ENCODE assay signal across 25 cellular contexts in genomic region chr12:105985383-105985782, GRCh38.
"Had no signal": no experiment of that assay in that cellular context is flagged by ENCODE, and none has a peak within 500 bp of the region (broad histone marks: within the 10 kb centered on the region; RNA-seq: fewer than 3 reads in every experiment).

No MANE protein-coding gene starts in this region.

- H3K9me3 ChIP-seq: neutrophil, pancreas, prostate gland, right lobe of liver, sigmoid colon, stomach, thoracic aorta, thyroid gland, tibial nerve, upper lobe of left lung, vagina had no signal

- DNase-seq: nephron progenitor cell; nucleus accumbens; pancreas; right cardiac atrium; right lobe of liver; sigmoid colon; small intestine; stimulated activated CD4-positive, alpha-beta T cell treated with anti-CD3 and anti-CD28 coated beads, Interleukin-15, amount 100 ng/mL, for 24 hours; stimulated activated CD4-positive, alpha-beta T cell treated with anti-CD3 and anti-CD28 coated beads, Interleukin-2, amount 100 ng/mL, for 24 hours; stimulated activated CD4-positive, alpha-beta T cell treated with anti-CD3 and anti-CD28 coated beads, Interleukin-2, amount 100 ng/mL, for 48 hours; stimulated activated CD4-positive, alpha-beta T cell treated with anti-CD3 and anti-CD28 coated beads, Interleukin-4, amount 100 ng/mL, for 24 hours; stimulated activated naive B cell treated with anti-CD40 and anti-IgM and Interleukin-4, amounts not matched to agents 10 μg/mL and 1 μg/mL and 100 μg/mL, for 72 hours; stimulated activated naive CD4-positive, alpha-beta T cell treated with Interleukin-2 at 50 U/mL for 16 hours; stomach; thyroid gland; trophoblast cell; upper lobe of left lung had no signal

- FAIRE-seq: pancreas, small intestine, urothelium cell line had no signal

- H3K27ac ChIP-seq: neutrophil, pancreas, prostate gland, right lobe of liver, sigmoid colon, stomach, thoracic aorta, thyroid gland, tibial nerve, upper lobe of left lung, vagina had no signal

- H3K4me3 ChIP-seq: pancreas, prostate gland, right lobe of liver, sigmoid colon, stomach, thoracic aorta, thyroid gland, tibial nerve, upper lobe of left lung, vagina had no signal

- ATAC-seq: natural killer cell treated with Interleukin-12 subunit alpha and Interleukin-12 subunit beta and Interleukin-15 and Interleukin-18, amount 100 ng/mL, for 72 hours; pancreas; right cardiac atrium; right lobe of liver; stimulated activated effector memory CD8-positive, alpha-beta T cell treated with anti-CD3 and anti-CD28 coated beads, Interleukin-12 subunit alpha, Interleukin-12 subunit beta, amount 100 ng/mL, for 72 hours; stimulated activated naive B cell treated with anti-CD40 and anti-IgM and Interleukin-4, amounts not matched to agents 10 μg/mL and 1 μg/mL and 100 μg/mL, for 72 hours had no signal

- H3K27me3 ChIP-seq: neutrophil, pancreas, right lobe of liver, sigmoid colon, stomach, thyroid gland, tibial nerve, upper lobe of left lung, vagina had no signal

- H3K4me1 ChIP-seq: pancreas, prostate gland, right lobe of liver, sigmoid colon, stomach, vagina had no signal

- H3K36me3 ChIP-seq: neutrophil, pancreas, prostate gland, right lobe of liver, sigmoid colon, stomach, thoracic aorta, thyroid gland, tibial nerve, upper lobe of left lung, vagina had no signal
